ENCODE assay signal across 10 cellular contexts in genomic region chr14:96167224-96168148, GRCh38. TPM values are rescaled to one million over a fixed set of nuclear protein-coding genes. Genes with fewer than 3 reads are reported as not detected.
DNase-seq lines count a peak whose midpoint lies in the region; ATAC-seq, FAIRE-seq and TF ChIP-seq lines count a peak whose summit lies in the region.
"Had no signal": no experiment of that assay in that cellular context is flagged by ENCODE, and none has a peak within 500 bp of the region (broad histone marks: within the 10 kb centered on the region; RNA-seq: fewer than 3 reads in every experiment).

No MANE protein-coding gene starts in this region.

- FAIRE-seq in HTR-8/SVneo (lab: Jason Lieb, UNC), result peak; percentile 67
- FAIRE-seq: islet of Langerhans had no signal

- no peak for TF ChIP-seq CTCF in mammary epithelial cell (conservative IDR thresholded peaks at IDR 0.05 in 1 of 2, IDR thresholded peaks at IDR 0.05 in 1 of 2; ENCODE audit: extremely low read depth in 1 of 2, insufficient read depth in 1 of 2, low read depth in 1 of 2, low read length in 2 of 2)

- H3K27me3 ChIP-seq in mammary epithelial cell (ENCODE audit: insufficient read depth, low read length), result no peaks in the 10 kb centered on the region
- H3K27me3 ChIP-seq in aorta (ENCODE audit: control insufficient read depth in 1 of 2, insufficient read depth in 2 of 2, low read length in 1 of 2), result no peaks in the 10 kb centered on the region

- dilution Hi-C loops in mammary epithelial cell (cut with HindIII; ENCODE audit: low sequenced_read_pairs), result no loop called here

- H3K9ac ChIP-seq in mammary epithelial cell (ENCODE audit: insufficient read depth, low read length), result no peak overlapping the region

- ATAC-seq in left lobe of liver (no peak), aorta (ENCODE audit: low FRiP score) (no peak), HG03565 (IDR thresholded peaks at IDR 0.05; ENCODE audit: unreplicated experiment) (no peak)

- no peaks in the 10 kb centered on the region for H3K79me2 ChIP-seq in mammary epithelial cell (ENCODE audit: insufficient read depth, low read length)

- H3K4me2 ChIP-seq in mammary epithelial cell (ENCODE audit: insufficient read depth, low read depth, low read length), result no peak overlapping the region

- H2AFZ ChIP-seq in mammary epithelial cell (ENCODE audit: low read depth, low read length), result no peak overlapping the region

- intact Hi-C loops in mammary epithelial cell (cut with micrococcal nuclease), result no loop called here
- intact Hi-C loops in aorta (cut with DNase I), result no loop called here

- WGBS in mammary epithelial cell (ENCODE audit: low coverage, missing lambda C conversion rate), result 71% methylated on average over 8 of the region's 8 CpGs
- WGBS in aorta, 2 donors, result 79 to 81% methylated on average over 7 to 8 of the region's 8 CpGs

- no peak overlapping the region for H3K27ac ChIP-seq in mammary epithelial cell (ENCODE audit: insufficient read depth, low read depth, low read length)
- no peak overlapping the region for H3K27ac ChIP-seq in aorta (ENCODE audit: low read depth in 1 of 2, low read length in 2 of 2)
- H3K27ac ChIP-seq: stomach had no signal

- H4K20me1 ChIP-seq in mammary epithelial cell (ENCODE audit: insufficient read depth, low read length), result no peaks in the 10 kb centered on the region

- in situ Hi-C loops in mammary epithelial cell (cut with MboI; ENCODE audit: low sequenced_read_pairs in 2 of 2) (no loop called here), KBM-7 (cut with MboI; ENCODE audit: low pct_unique_long_range_greater_than_20kb, low sequenced_read_pairs) (no loop called here)

- DNase-seq in AG20443 (ENCODE audit: low spot score), result peak; percentile 92
- DNase-seq in HTR-8/SVneo (ENCODE audit: insufficient read length, low spot score), result peak; percentile 77
- peak; percentile 75 for DNase-seq in mammary epithelial cell
- peak; percentile 34 for DNase-seq in left lobe of liver (ENCODE audit: low spot score)
- no peak for DNase-seq in aorta
- DNase-seq in NCI-H82 (lab: John Stamatoyannopoulos, UW), result no peak
- DNase-seq in KBM-7, result no peak
- DNase-seq: stomach had no signal

- H3K9me3 ChIP-seq in mammary epithelial cell (replicated peaks; ENCODE audit: insufficient read depth, low read length) (no peaks in the 10 kb centered on the region), aorta (ENCODE audit: control insufficient read depth, low read length) (no peaks in the 10 kb centered on the region)
- H3K9me3 ChIP-seq: stomach had no signal

- H3K36me3 ChIP-seq in mammary epithelial cell (ENCODE audit: insufficient read depth, low read length) (no peaks in the 10 kb centered on the region), aorta (ENCODE audit: control insufficient read depth in 1 of 2, insufficient read depth in 2 of 2, low read length in 1 of 2) (no peaks in the 10 kb centered on the region)
- H3K36me3 ChIP-seq: stomach had no signal

- no TSS peak for BruUV-seq in mammary epithelial cell (replicated peaks; lab: Mats Ljungman, UMichigan)

- no peak overlapping the region for H3K4me3 ChIP-seq in mammary epithelial cell (replicated peaks in 1 of 3; ENCODE audit: insufficient read depth in 1 of 3, low read depth in 2 of 3, low read length in 3 of 3)
- H3K4me3 ChIP-seq in aorta (ENCODE audit: low read length in 2 of 2), result no peak overlapping the region
- H3K4me3 ChIP-seq: stomach had no signal

- CTCF ChIA-PET in mammary epithelial cell (lab: Charles Lee; ENCODE audit: low non-redundant PET), result no interaction called here

- peaks cover 6% of the 10 kb centered on the region for H3K4me1 ChIP-seq in mammary epithelial cell (ENCODE audit: insufficient read depth, low read length)
- no peaks in the 10 kb centered on the region for H3K4me1 ChIP-seq in aorta (ENCODE audit: control insufficient read depth in 1 of 2, insufficient read depth in 2 of 2, low read length in 2 of 2)

RNA-seq across cellular contexts. Expression of gene BDKRB2, which starts 37.2 kb away (rescaled TPM):
- total RNA-seq in mammary epithelial cell, result 10 to 100 TPM in 1 of 2 donors, 1 to 10 TPM in 1; 7.5 to 21.1 TPM
- polyA plus RNA-seq in mammary epithelial cell, result 18.1 TPM
- 37.4 TPM for polyA minus RNA-seq in mammary epithelial cell
- total RNA-seq in left lobe of liver, result 0.10 TPM
- total RNA-seq in aorta, result 10 to 100 TPM in 1 of 2 donors, 1 to 10 TPM in 1; 5.2 to 12.2 TPM
- polyA plus RNA-seq in aorta, result not detected

Comparison
In these comparisons a context has a peak if more than half of its experiments do, and no peak if none do; other contexts are left out.
1. DNase-seq: peak in AG20443 (single experiment), HTR-8/SVneo (single experiment), mammary epithelial cell (single experiment) and left lobe of liver (single experiment); none in aorta (0 of 2), NCI-H82 (single experiment) and KBM-7 (single experiment).